In genomic region chr7:44394636-44395035, GRCh38 we compare ENCODE assay signal across 15 cellular contexts.
DNase-seq lines count a peak whose midpoint lies in the region; ATAC-seq and TF ChIP-seq lines count a peak whose summit lies in the region.
"Had no signal": no experiment of that assay in that cellular context is flagged by ENCODE, and none has a peak within 500 bp of the region (broad histone marks: within the 10 kb centered on the region; RNA-seq: fewer than 3 reads in every experiment).

No MANE protein-coding gene starts in this region.

- H3K36me3 Mint-ChIP-seq in T-helper 17 cell (ENCODE audit: low read depth), result peaks cover 5% of the 10 kb centered on the region

- no peaks in the 10 kb centered on the region for H3K27me3 Mint-ChIP-seq in T-helper 17 cell
- H3K27me3 Mint-ChIP-seq: B cell; CD4-positive, alpha-beta T cell had no signal

- H3K4me3 ChIP-seq in sigmoid colon, result no peak overlapping the region

- 95 to 96% methylated on average over 2 of the region's 2 CpGs for whole genome bisulfite sequencing in sigmoid colon, 2 donors

- no peak for TF ChIP-seq CTCF in sigmoid colon (IDR thresholded peaks at IDR 0.05)

- no peaks in the 10 kb centered on the region for H3K27me3 ChIP-seq in sigmoid colon

- TF ChIP-seq EP300 in sigmoid colon (IDR thresholded peaks at IDR 0.05), result no peak

- peak overlapping the region; percentile 76 for H3K27ac Mint-ChIP-seq in T-helper 17 cell
- H3K27ac Mint-ChIP-seq: B cell; CD4-positive, alpha-beta T cell; HFFc6 had no signal

- intact Hi-C loops in sigmoid colon (cut with DNase I), result no loop called here

- H3K4me1 ChIP-seq in sigmoid colon, result peaks cover 0 to 22% (median 19%) of the 10 kb centered on the region in 4 donors

- peak; percentile 89 for DNase-seq in NCI-H748 (lab: John Stamatoyannopoulos, UW; ENCODE audit: unreplicated experiment)
- DNase-seq in NCI-H748 treated with DMSO at 0.1 percent for 48 hours (lab: John Stamatoyannopoulos, UW), result no peak
- peak; percentile 71 for DNase-seq in NCI-H1092 (lab: John Stamatoyannopoulos, UW)
- DNase-seq in T-helper 17 cell, result no peak
- peak; percentile 62 for DNase-seq in mesenteric fat pad (ENCODE audit: low spot score)
- DNase-seq in sigmoid colon, result no peak
- DNase-seq: ACHN; CD4-positive, alpha-beta T cell; HFFc6; KG1; NCI-H2107; NCI-H446 treated with DMSO at 0.1 percent for 48 hours had no signal

- H3K9me3 ChIP-seq in T-helper 17 cell (ENCODE audit: control insufficient read depth, low read length, poor library complexity, severe bottlenecking) (no peaks in the 10 kb centered on the region), sigmoid colon (no peaks in the 10 kb centered on the region)

- peaks cover 4 to 55% (median 16%) of the 10 kb centered on the region in 4 donors for H3K36me3 ChIP-seq in sigmoid colon

- peaks cover 7% of the 10 kb centered on the region for H3K4me1 Mint-ChIP-seq in T-helper 17 cell

- ATAC-seq in T-helper 17 cell, result no peak
- no peak for ATAC-seq in HG02763 (IDR thresholded peaks at IDR 0.05; ENCODE audit: unreplicated experiment)
- no peak for ATAC-seq in GM18511 (IDR thresholded peaks at IDR 0.05; ENCODE audit: unreplicated experiment)

- H3K4me3 Mint-ChIP-seq in T-helper 17 cell, result no peak overlapping the region
- H3K4me3 Mint-ChIP-seq: B cell; CD4-positive, alpha-beta T cell; HFFc6 had no signal

- no peak for TF ChIP-seq POLR2A in sigmoid colon (IDR thresholded peaks at IDR 0.05)

- no peak overlapping the region for H3K27ac ChIP-seq in sigmoid colon

Comparison
In these comparisons a context has a peak if more than half of its experiments do, and no peak if none do; other contexts are left out.
1. DNase-seq: peak in NCI-H748 (single experiment), NCI-H1092 (single experiment) and mesenteric fat pad (single experiment); none in NCI-H748 treated with DMSO at 0.1 percent for 48 hours (single experiment), T-helper 17 cell (0 of 3) and sigmoid colon (single experiment).